In the genomic region with DNA sequence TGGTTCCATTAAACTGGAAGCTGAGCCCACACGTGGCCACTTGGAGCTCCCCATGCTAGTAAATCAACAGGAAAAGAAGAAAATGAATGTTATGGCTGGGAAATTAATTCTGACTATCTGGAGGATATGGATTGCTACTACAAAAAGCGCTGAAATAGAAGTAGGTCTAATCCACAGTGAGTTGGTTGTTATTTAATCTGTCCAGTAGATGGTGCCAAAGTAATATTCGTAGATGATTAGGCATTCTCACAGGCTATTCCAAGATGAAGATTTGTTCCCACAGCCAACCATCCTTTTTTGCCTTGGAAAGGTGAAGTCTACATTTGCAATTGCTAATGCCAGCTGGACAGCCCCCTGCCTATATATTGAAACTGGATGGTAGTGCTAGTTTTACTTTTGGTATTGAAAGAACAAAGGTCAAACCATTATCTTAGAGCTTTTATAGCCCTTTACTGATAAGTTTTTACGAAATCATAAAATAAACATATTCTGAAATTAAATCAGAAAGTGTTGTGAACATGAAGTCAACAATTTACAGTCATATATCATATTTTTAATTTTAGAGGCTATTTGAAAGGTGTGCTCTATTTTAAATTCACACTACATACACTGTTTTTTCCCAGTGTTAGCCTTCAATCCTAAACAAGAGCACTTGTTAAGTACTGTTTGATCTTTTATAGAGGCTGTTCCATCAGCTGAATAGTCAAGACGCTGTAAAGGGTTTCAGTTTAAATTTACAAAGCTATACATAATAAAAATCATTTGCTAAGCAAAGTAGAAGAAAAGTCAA, we compare ENCODE assay signal across 1 cellular context.
TF ChIP-seq lines count a peak whose summit lies in the region.

No MANE protein-coding gene starts in this region.

TF ChIP-seq in GM12878, 131 proteins besides CTCF, POLR2A, EP300 and RAD21:
- peak; percentile 47; the same call in 1 of the 2 replicates for TF ChIP-seq SMC3 (IDR thresholded peaks at IDR 0.05; ENCODE audit: borderline replicate concordance, low read length)
- no peak for TF ChIP-seq MTA3 (IDR thresholded peaks at IDR 0.05; ENCODE audit: borderline replicate concordance, low read length)
